In genomic region chr1:232463226-232463625, GRCh38 we compare ENCODE assay signal across 18 cellular contexts.
DNase-seq lines count a peak whose midpoint lies in the region; ATAC-seq and TF ChIP-seq lines count a peak whose summit lies in the region.
"Had no signal": no experiment of that assay in that cellular context is flagged by ENCODE, and none has a peak within 500 bp of the region (broad histone marks: within the 10 kb centered on the region; RNA-seq: fewer than 3 reads in every experiment).

No MANE protein-coding gene starts in this region.

- TF ChIP-seq CTCF in SK-N-SH (IDR thresholded peaks at IDR 0.05) (no peak), smooth muscle cell (IDR thresholded peaks at IDR 0.05; ENCODE audit: borderline replicate concordance, insufficient read depth, poor library complexity, severe bottlenecking) (no peak)

- H3K9ac ChIP-seq in SK-N-SH, result no peak overlapping the region
- H3K9ac ChIP-seq in smooth muscle cell (ENCODE audit: low read depth), result no peak overlapping the region
- H3K9ac ChIP-seq: BLaER1 had no signal

- H3K4me3 ChIP-seq in SK-N-SH (ENCODE audit: low read depth in 2 of 2, low read length in 1 of 2), result no peak overlapping the region
- H3K4me3 ChIP-seq in smooth muscle cell, result no peak overlapping the region
- H3K4me3 ChIP-seq: BLaER1, sigmoid colon, SK-N-MC had no signal

- no peaks in the 10 kb centered on the region for H3K36me3 ChIP-seq in SK-N-SH (replicated peaks in 1 of 2; ENCODE audit: control insufficient read depth in 1 of 2, insufficient read depth in 2 of 2, low read length in 1 of 2)
- no peaks in the 10 kb centered on the region for H3K36me3 ChIP-seq in smooth muscle cell (ENCODE audit: low read depth)
- H3K36me3 ChIP-seq: BLaER1 had no signal

- H3K79me2 ChIP-seq in SK-N-SH (ENCODE audit: insufficient read depth), result no peaks in the 10 kb centered on the region
- H3K79me2 ChIP-seq in smooth muscle cell (ENCODE audit: low read depth), result peaks cover 44% of the 10 kb centered on the region

- TF ChIP-seq RAD21 in SK-N-SH (IDR thresholded peaks at IDR 0.05; ENCODE audit: low read length), result no peak

- H4K20me1 ChIP-seq in SK-N-SH (ENCODE audit: insufficient read depth) (no peaks in the 10 kb centered on the region), smooth muscle cell (ENCODE audit: low read depth) (peaks cover 20% of the 10 kb centered on the region)
- H4K20me1 ChIP-seq: BLaER1 had no signal

- H3K4me1 ChIP-seq in SK-N-SH (ENCODE audit: control insufficient read depth in 1 of 2, insufficient read depth in 2 of 2, low read depth in 1 of 2, low read length in 1 of 2) (peaks cover 0 to 6% of the 10 kb centered on the region in 2 experiments; a peak in 2 of 4 replicates), smooth muscle cell (ENCODE audit: low read depth) (no peaks in the 10 kb centered on the region)
- H3K4me1 ChIP-seq: BLaER1 had no signal

- peak; percentile 40; the same call in 2 of the 3 replicates for ATAC-seq in SK-N-SH treated with all-trans-retinoic acid at 6 μM for 48 hours
- ATAC-seq in HG02852 (IDR thresholded peaks at IDR 0.05; ENCODE audit: unreplicated experiment), result no peak
- ATAC-seq: WTC11 had no signal

- no peaks in the 10 kb centered on the region for H3K9me3 ChIP-seq in SK-N-SH
- no peaks in the 10 kb centered on the region for H3K9me3 ChIP-seq in smooth muscle cell (replicated peaks; ENCODE audit: low read depth)
- H3K9me3 ChIP-seq: BLaER1, sigmoid colon had no signal

- H3F3A ChIP-seq in SK-N-SH (replicated peaks; ENCODE audit: insufficient read depth) (no peaks in the 10 kb centered on the region), smooth muscle cell (ENCODE audit: low read depth) (no peaks in the 10 kb centered on the region)

- 55% methylated on average over 3 of the region's 3 CpGs for WGBS in SK-N-SH (ENCODE audit: low lambda C conversion rate)
- WGBS in smooth muscle cell (ENCODE audit: low lambda C conversion rate), result 63% methylated on average over 3 of the region's 3 CpGs

- no peaks in the 10 kb centered on the region for H3K9me2 ChIP-seq in SK-N-SH

- H2AFZ ChIP-seq in SK-N-SH (ENCODE audit: low read depth), result no peak overlapping the region
- H2AFZ ChIP-seq in smooth muscle cell (ENCODE audit: low read depth), result no peak overlapping the region

- H3K4me2 ChIP-seq in SK-N-SH (no peak overlapping the region), smooth muscle cell (no peak overlapping the region)
- H3K4me2 ChIP-seq: BLaER1 had no signal

- DNase-seq in SK-N-SH (no peak), NCI-H69 (lab: John Stamatoyannopoulos, UW) (peak; percentile 16), dedifferentiated amniotic fluid mesenchymal stem cell (ENCODE audit: extremely low spot score) (peak; percentile 38), smooth muscle cell (lab: John Stamatoyannopoulos, UW; ENCODE audit: unreplicated experiment) (no peak), head of caudate nucleus (no peak), amygdala (lab: John Stamatoyannopoulos, UW) (no peak)
- DNase-seq: activated CD4-positive, alpha-beta T cell treated with anti-CD3 and anti-CD28 coated beads, Interleukin-2, amount 50 U/mL, for 4 hours; activated CD8-positive, alpha-beta memory T cell treated with anti-CD3 and anti-CD28 coated beads, Interleukin-2, amount 50 U/mL, for 48 hours; COR-L47; EL; GOT3; NCI-H1694; sigmoid colon had no signal

- H3K27ac ChIP-seq in SK-N-SH (ENCODE audit: low read depth in 2 of 2, low read length in 1 of 2), result no peak overlapping the region
- peak overlapping the region; percentile 45 for H3K27ac ChIP-seq in smooth muscle cell (ENCODE audit: low read depth)
- H3K27ac ChIP-seq: BLaER1, sigmoid colon, SK-N-MC had no signal

- no peak for TF ChIP-seq EP300 in SK-N-SH (IDR thresholded peaks at IDR 0.05; ENCODE audit: borderline replicate concordance in 1 of 2, low read depth in 1 of 2, low read length in 1 of 2)

- intact Hi-C loops in head of caudate nucleus (cut with DNase I), result no loop called here

- no peaks in the 10 kb centered on the region for H3K27me3 ChIP-seq in SK-N-SH (ENCODE audit: insufficient read depth)
- H3K27me3 ChIP-seq in smooth muscle cell (ENCODE audit: low read depth), result no peaks in the 10 kb centered on the region
- H3K27me3 ChIP-seq: BLaER1, sigmoid colon had no signal

- POLR2A ChIA-PET in SK-N-SH (lab: Yijun Ruan, JAX), result no interaction called here

- CTCF ChIA-PET in SK-N-SH (lab: Yijun Ruan, JAX), result no interaction called here

TF ChIP-seq in SK-N-SH treated with all-trans-retinoic acid at 6 μM for 48 hours, 23 proteins besides CTCF, POLR2A, EP300 and RAD21 (continues in another document):
- no peak for TF ChIP-seq ISL1 (CRISPR knock-in tag; IDR thresholded peaks at IDR 0.05)
- no peak for TF ChIP-seq ZC3H10 (CRISPR knock-in tag; IDR thresholded peaks at IDR 0.05)
- no peak for TF ChIP-seq GLIS3 (CRISPR knock-in tag; IDR thresholded peaks at IDR 0.05)
- TF ChIP-seq PATZ1 (CRISPR knock-in tag; IDR thresholded peaks at IDR 0.05; ENCODE audit: borderline replicate concordance), result no peak
- TF ChIP-seq CREB5 (CRISPR knock-in tag; IDR thresholded peaks at IDR 0.05; ENCODE audit: low read depth), result no peak

TF ChIP-seq in SK-N-SH, 30 proteins besides CTCF, POLR2A, EP300 and RAD21:
- no peak for TF ChIP-seq NFIC (IDR thresholded peaks at IDR 0.05; ENCODE audit: borderline replicate concordance)
- TF ChIP-seq FOSL2 (IDR thresholded peaks at IDR 0.05; ENCODE audit: borderline replicate concordance, low read depth), result no peak
- TF ChIP-seq RFX5 (IDR thresholded peaks at IDR 0.05; ENCODE audit: low read length), result no peak
- no peak for TF ChIP-seq EZH2phosphoT487 (IDR thresholded peaks at IDR 0.05; ENCODE audit: borderline replicate concordance, low read depth)
- TF ChIP-seq USF1 (IDR thresholded peaks at IDR 0.05; ENCODE audit: borderline replicate concordance, low read depth), result no peak
- TF ChIP-seq ELF1 (IDR thresholded peaks at IDR 0.05), result no peak
- no peak for TF ChIP-seq JUND (IDR thresholded peaks at IDR 0.05)
- TF ChIP-seq SIN3A (IDR thresholded peaks at IDR 0.05; ENCODE audit: borderline replicate concordance, low read depth, low read length), result no peak
- TF ChIP-seq SMC3 (IDR thresholded peaks at IDR 0.05; ENCODE audit: low read depth, low read length), result no peak
- no peak for TF ChIP-seq MXI1 (IDR thresholded peaks at IDR 0.05; ENCODE audit: low read depth, low read length)
- no peak for TF ChIP-seq USF2 (IDR thresholded peaks at IDR 0.05; ENCODE audit: borderline replicate concordance, low read depth, low read length)
- TF ChIP-seq ZBTB33 (IDR thresholded peaks at IDR 0.05; ENCODE audit: borderline replicate concordance, low read depth), result no peak
- TF ChIP-seq POLR2AphosphoS5 (IDR thresholded peaks at IDR 0.05; ENCODE audit: low read depth, low read length), result no peak
TF ChIP-seq in SK-N-SH: peak in this region for 0.

Comparison
In these comparisons a context has a peak if more than half of its experiments do, and no peak if none do; other contexts are left out.
1. DNase-seq: peak in NCI-H69 (single experiment) and dedifferentiated amniotic fluid mesenchymal stem cell (single experiment); none in SK-N-SH (single experiment), smooth muscle cell (single experiment), head of caudate nucleus (0 of 42) and amygdala (0 of 56).